ENCODE assay signal across 8 cellular contexts in the genomic region with DNA sequence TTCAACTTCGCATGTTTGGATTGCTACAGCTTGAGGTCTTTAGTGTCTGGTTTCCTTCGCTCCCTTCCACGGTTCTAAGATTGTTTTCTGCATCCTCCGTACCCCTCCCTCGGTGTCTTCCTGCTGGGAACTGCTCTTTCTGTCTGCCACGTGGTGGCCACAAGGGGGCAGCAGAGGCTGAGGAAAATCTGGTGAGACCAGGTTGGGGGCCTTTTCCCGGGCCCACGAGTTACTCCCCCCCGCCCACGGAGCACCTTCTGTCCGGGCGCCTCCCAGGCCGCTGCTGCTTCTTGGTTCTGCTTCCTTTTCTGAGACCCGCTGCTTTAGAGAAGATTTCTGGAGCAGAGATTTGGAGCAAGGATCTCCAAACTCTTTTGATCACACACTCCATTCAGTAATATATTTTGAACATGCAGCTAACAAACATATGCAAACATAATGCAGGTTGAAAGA. TPM values are rescaled to one million over a fixed set of nuclear protein-coding genes. Genes with fewer than 3 reads are reported as not detected.
A peak's percentile ranks its signal among the peaks of the same experiment; 100 is the strongest.
DNase-seq lines count a peak whose midpoint lies in the region; ATAC-seq lines count a peak whose summit lies in the region.

No MANE protein-coding gene starts in this region.

- peaks cover 2% of the 10 kb centered on the region for H3K36me3 Mint-ChIP-seq in central memory CD8-positive, alpha-beta T cell (ENCODE audit: insufficient read depth)

- DNase-seq in NCI-H187 (lab: John Stamatoyannopoulos, UW) (peak; percentile 16 to 18), NCI-H187 treated with DMSO at 0.1 percent for 48 hours (lab: John Stamatoyannopoulos, UW) (no peak), NCI-H146 (lab: John Stamatoyannopoulos, UW) (peak; percentile 49), left lobe of liver (ENCODE audit: low spot score) (peak; percentile 74)
- peak; percentile 52 to 62 for DNase-seq in central memory CD8-positive, alpha-beta T cell (ENCODE audit: low spot score in 2 of 2)
- DNase-seq in stimulated activated CD4-positive, alpha-beta T cell treated with anti-CD3 and anti-CD28 coated beads, Interleukin-1b, Interleukin-23, amount 100 ng/mL, for 48 hours: peak; percentile 65

- H3K27me3 Mint-ChIP-seq in central memory CD8-positive, alpha-beta T cell: no peaks in the 10 kb centered on the region

- H3K27ac Mint-ChIP-seq in central memory CD8-positive, alpha-beta T cell (ENCODE audit: low read depth): no peak overlapping the region

- peak overlapping the region; percentile 54 for H3K4me3 Mint-ChIP-seq in central memory CD8-positive, alpha-beta T cell

- H3K4me1 Mint-ChIP-seq in central memory CD8-positive, alpha-beta T cell: peaks cover 9% of the 10 kb centered on the region

- no peaks in the 10 kb centered on the region for H3K9me3 Mint-ChIP-seq in central memory CD8-positive, alpha-beta T cell

- ATAC-seq in activated CD4-positive, CD25-positive, alpha-beta regulatory T cell treated with anti-CD3 and anti-CD28 coated beads, Interleukin-2, amount 50 U/mL, for 24 hours: peak; percentile 48 to 61
- ATAC-seq in central memory CD8-positive, alpha-beta T cell (replicated peaks; ENCODE audit: extremely low read depth, poor library complexity, severe bottlenecking): peak; percentile 49
- peak; percentile 95 for ATAC-seq in left lobe of liver
- ATAC-seq in HG03025 (IDR thresholded peaks at IDR 0.05; ENCODE audit: low FRiP score, unreplicated experiment): no peak

RNA-seq across cellular contexts. Expression of gene NOTCH4, which starts 21.1 kb away (rescaled TPM):
- total RNA-seq in left lobe of liver: 9.6 TPM

RNA-seq across cellular contexts. Expression of gene GPSM3, which starts 52.5 kb away (rescaled TPM):
- total RNA-seq in left lobe of liver: 5.1 TPM

RNA-seq across cellular contexts. Expression of gene PBX2, which starts 55.0 kb away (rescaled TPM):
- 26.7 TPM for total RNA-seq in left lobe of liver
